In genomic region chr22:30933457-30933856, GRCh38 we compare ENCODE assay signal across 16 cellular contexts.
"Had no signal": no experiment of that assay in that cellular context is flagged by ENCODE, and none has a peak within 500 bp of the region (broad histone marks: within the 10 kb centered on the region; RNA-seq: fewer than 3 reads in every experiment).

No MANE protein-coding gene starts in this region.

- ATAC-seq: activated CD8-positive, alpha-beta memory T cell treated with anti-CD3 and anti-CD28 coated beads, Interleukin-2, amount 10 ng/mL, durations not matched to agents 7 days and 5 days; left colon had no signal

- H3K9me3 Mint-ChIP-seq: nephron progenitor cell; stimulated activated naive CD8-positive, alpha-beta T cell treated with anti-CD3 and anti-CD28 coated beads, Interleukin-15, Interleukin-2, amounts not matched to agents 100 ng/mL and 50 ng/mL, for 24 hours had no signal

- H3K4me3 Mint-ChIP-seq: activated CD8-positive, alpha-beta memory T cell treated with anti-CD3 and anti-CD28 coated beads, Interleukin-2, amount 10 ng/mL, durations not matched to agents 7 days and 5 days; nephron progenitor cell; stimulated activated naive CD8-positive, alpha-beta T cell treated with anti-CD3 and anti-CD28 coated beads, Interleukin-15, Interleukin-2, amounts not matched to agents 100 ng/mL and 50 ng/mL, for 24 hours had no signal

- H3K4me1 Mint-ChIP-seq: activated CD8-positive, alpha-beta memory T cell treated with anti-CD3 and anti-CD28 coated beads, Interleukin-2, amount 10 ng/mL, durations not matched to agents 7 days and 5 days had no signal

- H3K27ac Mint-ChIP-seq: activated CD8-positive, alpha-beta memory T cell treated with anti-CD3 and anti-CD28 coated beads, Interleukin-2, amount 10 ng/mL, durations not matched to agents 7 days and 5 days; stimulated activated naive CD8-positive, alpha-beta T cell treated with anti-CD3 and anti-CD28 coated beads, Interleukin-15, Interleukin-2, amounts not matched to agents 100 ng/mL and 50 ng/mL, for 24 hours had no signal

- FAIRE-seq: islet of Langerhans, urothelium cell line had no signal

- H3K27me3 Mint-ChIP-seq: activated CD8-positive, alpha-beta memory T cell treated with anti-CD3 and anti-CD28 coated beads, Interleukin-2, amount 10 ng/mL, durations not matched to agents 7 days and 5 days; stimulated activated naive CD8-positive, alpha-beta T cell treated with anti-CD3 and anti-CD28 coated beads, Interleukin-15, Interleukin-2, amounts not matched to agents 100 ng/mL and 50 ng/mL, for 24 hours had no signal

- DNase-seq: activated CD4-positive, alpha-beta T cell treated with anti-CD3 and anti-CD28 coated beads for 1 hour; activated CD4-positive, alpha-beta T cell treated with anti-CD3 and anti-CD28 coated beads, Interleukin-2, amount 50 U/mL, for 48 hours; activated CD8-positive, alpha-beta memory T cell treated with anti-CD3 and anti-CD28 coated beads, Interleukin-2, amount 10 ng/mL, durations not matched to agents 7 days and 5 days; activated naive CD4-positive, alpha-beta T cell treated with anti-CD3 and anti-CD28 coated beads, Interleukin-2, amount 50 U/mL, for 16 hours; amygdala; dermis blood vessel endothelial cell; foreskin fibroblast; hippocampal formation; left colon; nephron progenitor cell; occipital lobe; stimulated activated CD4-positive, alpha-beta T cell treated with anti-CD3 and anti-CD28 coated beads, Interleukin-2, amount 100 ng/mL, for 24 hours; WERI-Rb-1 had no signal
